In genomic region chr5:54175-54730, GRCh38 we compare ENCODE assay signal across 9 cellular contexts. TPM values are rescaled to one million over a fixed set of nuclear protein-coding genes. Genes with fewer than 3 reads are reported as not detected.
DNase-seq lines count a peak whose midpoint lies in the region; ATAC-seq and TF ChIP-seq lines count a peak whose summit lies in the region.
"Had no signal": no experiment of that assay in that cellular context is flagged by ENCODE, and none has a peak within 500 bp of the region (broad histone marks: within the 10 kb centered on the region; RNA-seq: fewer than 3 reads in every experiment).

No MANE protein-coding gene starts in this region.

- H3K36me3 ChIP-seq in H7 (replicated peaks; ENCODE audit: control insufficient read depth, insufficient read depth, low read length) (no peaks in the 10 kb centered on the region; the same call in 1 of the 2 replicates), gastroesophageal sphincter (no peaks in the 10 kb centered on the region), sigmoid colon (no peaks in the 10 kb centered on the region)
- H3K36me3 ChIP-seq: transverse colon had no signal

- H3K4me3 ChIP-seq in H7 (ENCODE audit: insufficient read depth, low read depth, low read length) = peak overlapping the region; percentile 72
- peak overlapping the region; percentile 43 to 59 for H3K4me3 ChIP-seq in gastroesophageal sphincter
- H3K4me3 ChIP-seq in sigmoid colon = peak overlapping the region in 3 of 4 donors; percentile 51 to 58 (median 57)

- peak; percentile 50 for DNase-seq in H7
- DNase-seq in sigmoid colon = no peak
- no peak for DNase-seq in nucleus accumbens (lab: John Stamatoyannopoulos, UW)
- DNase-seq in NCI-H146 (lab: John Stamatoyannopoulos, UW) = no peak
- DNase-seq in kidney tubule cell (ENCODE audit: low spot score) = no peak
- DNase-seq in DMS53 (lab: John Stamatoyannopoulos, UW) = no peak

- WGBS in gastroesophageal sphincter (ENCODE audit: low coverage in 1 of 2), 2 donors = no CpG with 5 or more reads among the region's 20 CpGs
- WGBS in sigmoid colon, 2 donors = 20 to 29% methylated on average over 20 of the region's 20 CpGs

- intact Hi-C loops in sigmoid colon (cut with DNase I) = no loop called here

- TF ChIP-seq CTCF in VCaP (conservative IDR thresholded peaks at IDR 0.05) (no peak), gastroesophageal sphincter (IDR thresholded peaks at IDR 0.05) (no peak), sigmoid colon (IDR thresholded peaks at IDR 0.05) (no peak)

- H3K9me3 ChIP-seq in gastroesophageal sphincter (no peaks in the 10 kb centered on the region), sigmoid colon (no peaks in the 10 kb centered on the region)
- H3K9me3 ChIP-seq: transverse colon had no signal

- TF ChIP-seq EP300 in gastroesophageal sphincter (IDR thresholded peaks at IDR 0.05) (no peak), sigmoid colon (IDR thresholded peaks at IDR 0.05) (no peak)

- ATAC-seq in gastroesophageal sphincter = no peak

- TF ChIP-seq POLR2A in gastroesophageal sphincter (IDR thresholded peaks at IDR 0.05) (no peak), sigmoid colon (IDR thresholded peaks at IDR 0.05) (no peak)

- H3K4me1 ChIP-seq in gastroesophageal sphincter (peaks cover 0 to 19% (median 12%) of the 10 kb centered on the region in 3 donors), sigmoid colon (peaks cover 0 to 19% (median 14%) of the 10 kb centered on the region in 4 donors)

- peak overlapping the region; percentile 60; the same call in 1 of the 2 replicates for H3K27ac ChIP-seq in VCaP
- no peak overlapping the region for H3K27ac ChIP-seq in gastroesophageal sphincter
- no peak overlapping the region for H3K27ac ChIP-seq in sigmoid colon
- H3K27ac ChIP-seq: transverse colon had no signal

- H3K27me3 ChIP-seq in H7 (ENCODE audit: control insufficient read depth, insufficient read depth, low read length) (peaks cover 35% of the 10 kb centered on the region), gastroesophageal sphincter (peaks cover 68% of the 10 kb centered on the region), sigmoid colon (peaks cover 6 to 53% (median 28%) of the 10 kb centered on the region in 3 donors)

RNA-seq across cellular contexts. Expression of gene PLEKHG4B, which starts 37.7 kb away (rescaled TPM):
- total RNA-seq in H7 (2014; rRNA removed; shearing (Covaris generic)) = 25.2 and 34.1 TPM in 2 replicates
- under 1 TPM in 3 of 4 donors, not detected in 1; under 0.01 to 0.66 (median 0.15) TPM for total RNA-seq in gastroesophageal sphincter
- total RNA-seq in sigmoid colon = 1 to 10 TPM in 1 of 4 donors, under 1 TPM in 3; 0.14 to 1.9 (median 0.43) TPM
- polyA plus RNA-seq in sigmoid colon = under 1 TPM in 1 of 3 donors, not detected in 2; 0.04 TPM
